Comparison of ENCODE assay signal across 2 cellular contexts in the genomic region with DNA sequence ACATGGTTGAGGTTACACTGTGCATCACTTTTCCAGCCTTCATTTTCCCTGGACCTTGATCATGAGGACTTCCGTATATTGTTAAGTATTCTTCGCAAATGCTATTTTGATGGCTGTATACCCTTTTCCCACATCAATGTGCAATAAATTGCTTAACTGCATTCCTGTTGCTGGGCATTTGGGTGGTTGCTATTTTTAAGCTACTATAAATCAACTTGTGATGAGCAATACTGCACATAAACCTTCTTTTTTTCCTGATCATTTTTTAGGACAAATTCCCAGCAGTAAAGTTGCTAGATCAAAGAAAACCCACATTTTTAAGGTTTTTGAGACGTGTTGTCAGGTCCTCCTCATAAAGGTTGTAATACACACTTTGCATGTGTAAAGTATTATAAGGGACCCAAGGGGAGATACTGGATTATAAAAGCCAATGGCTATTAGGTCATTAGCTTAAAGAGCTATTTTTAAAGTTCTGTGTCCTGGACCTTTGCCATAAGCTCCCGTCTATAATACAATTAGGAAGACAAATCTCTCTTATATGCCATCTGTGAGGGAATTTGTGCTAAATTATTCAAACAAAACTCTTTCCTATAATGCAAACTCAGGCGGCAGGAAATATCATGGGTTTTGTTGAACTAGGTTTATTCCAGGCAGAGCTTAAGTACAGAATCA.
TF ChIP-seq lines count a peak whose summit lies in the region.

No MANE protein-coding gene starts in this region.

TF ChIP-seq in SK-N-SH treated with all-trans-retinoic acid at 6 μM for 48 hours, 23 proteins besides CTCF, POLR2A, EP300 and RAD21 (continued from another document):
- TF ChIP-seq, protein P1, sequence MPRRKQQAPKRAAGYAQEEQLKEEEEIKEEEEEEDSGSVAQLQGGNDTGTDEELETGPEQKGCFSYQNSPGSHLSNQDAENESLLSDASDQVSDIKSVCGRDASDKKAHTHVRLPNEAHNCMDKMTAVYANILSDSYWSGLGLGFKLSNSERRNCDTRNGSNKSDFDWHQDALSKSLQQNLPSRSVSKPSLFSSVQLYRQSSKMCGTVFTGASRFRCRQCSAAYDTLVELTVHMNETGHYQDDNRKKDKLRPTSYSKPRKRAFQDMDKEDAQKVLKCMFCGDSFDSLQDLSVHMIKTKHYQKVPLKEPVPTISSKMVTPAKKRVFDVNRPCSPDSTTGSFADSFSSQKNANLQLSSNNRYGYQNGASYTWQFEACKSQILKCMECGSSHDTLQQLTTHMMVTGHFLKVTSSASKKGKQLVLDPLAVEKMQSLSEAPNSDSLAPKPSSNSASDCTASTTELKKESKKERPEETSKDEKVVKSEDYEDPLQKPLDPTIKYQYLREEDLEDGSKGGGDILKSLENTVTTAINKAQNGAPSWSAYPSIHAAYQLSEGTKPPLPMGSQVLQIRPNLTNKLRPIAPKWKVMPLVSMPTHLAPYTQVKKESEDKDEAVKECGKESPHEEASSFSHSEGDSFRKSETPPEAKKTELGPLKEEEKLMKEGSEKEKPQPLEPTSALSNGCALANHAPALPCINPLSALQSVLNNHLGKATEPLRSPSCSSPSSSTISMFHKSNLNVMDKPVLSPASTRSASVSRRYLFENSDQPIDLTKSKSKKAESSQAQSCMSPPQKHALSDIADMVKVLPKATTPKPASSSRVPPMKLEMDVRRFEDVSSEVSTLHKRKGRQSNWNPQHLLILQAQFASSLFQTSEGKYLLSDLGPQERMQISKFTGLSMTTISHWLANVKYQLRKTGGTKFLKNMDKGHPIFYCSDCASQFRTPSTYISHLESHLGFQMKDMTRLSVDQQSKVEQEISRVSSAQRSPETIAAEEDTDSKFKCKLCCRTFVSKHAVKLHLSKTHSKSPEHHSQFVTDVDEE (CRISPR knock-in tag; IDR thresholded peaks at IDR 0.05) = no peak
- TF ChIP-seq ARNTL (CRISPR knock-in tag; IDR thresholded peaks at IDR 0.05; ENCODE audit: borderline replicate concordance, low read depth) (no peak), ZC3H10 (CRISPR knock-in tag; IDR thresholded peaks at IDR 0.05) (no peak)

TF ChIP-seq in SK-N-SH, 30 proteins besides CTCF, POLR2A, EP300 and RAD21 (continued from another document):
- TF ChIP-seq, protein P2, sequence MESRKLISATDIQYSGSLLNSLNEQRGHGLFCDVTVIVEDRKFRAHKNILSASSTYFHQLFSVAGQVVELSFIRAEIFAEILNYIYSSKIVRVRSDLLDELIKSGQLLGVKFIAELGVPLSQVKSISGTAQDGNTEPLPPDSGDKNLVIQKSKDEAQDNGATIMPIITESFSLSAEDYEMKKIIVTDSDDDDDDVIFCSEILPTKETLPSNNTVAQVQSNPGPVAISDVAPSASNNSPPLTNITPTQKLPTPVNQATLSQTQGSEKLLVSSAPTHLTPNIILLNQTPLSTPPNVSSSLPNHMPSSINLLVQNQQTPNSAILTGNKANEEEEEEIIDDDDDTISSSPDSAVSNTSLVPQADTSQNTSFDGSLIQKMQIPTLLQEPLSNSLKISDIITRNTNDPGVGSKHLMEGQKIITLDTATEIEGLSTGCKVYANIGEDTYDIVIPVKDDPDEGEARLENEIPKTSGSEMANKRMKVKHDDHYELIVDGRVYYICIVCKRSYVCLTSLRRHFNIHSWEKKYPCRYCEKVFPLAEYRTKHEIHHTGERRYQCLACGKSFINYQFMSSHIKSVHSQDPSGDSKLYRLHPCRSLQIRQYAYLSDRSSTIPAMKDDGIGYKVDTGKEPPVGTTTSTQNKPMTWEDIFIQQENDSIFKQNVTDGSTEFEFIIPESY (IDR thresholded peaks at IDR 0.05; ENCODE audit: borderline replicate concordance, low read depth) = no peak
- TF ChIP-seq ELF1 (IDR thresholded peaks at IDR 0.05) (no peak), MEF2A (IDR thresholded peaks at IDR 0.05; ENCODE audit: borderline replicate concordance, low read depth) (no peak), IRF3 (IDR thresholded peaks at IDR 0.05; ENCODE audit: low read depth, low read length) (no peak), CHD2 (IDR thresholded peaks at IDR 0.05; ENCODE audit: low read length, partially characterized antibody) (no peak), TCF12 (IDR thresholded peaks at IDR 0.05) (no peak), RFX5 (IDR thresholded peaks at IDR 0.05; ENCODE audit: low read length) (no peak), POLR2AphosphoS5 (IDR thresholded peaks at IDR 0.05; ENCODE audit: low read depth, low read length) (no peak), RXRA (IDR thresholded peaks at IDR 0.05; ENCODE audit: borderline replicate concordance, low read depth) (no peak), GABPA (IDR thresholded peaks at IDR 0.05; ENCODE audit: low read depth) (no peak), PBX3 (IDR thresholded peaks at IDR 0.05) (no peak)
- TF ChIP-seq, protein P3, sequence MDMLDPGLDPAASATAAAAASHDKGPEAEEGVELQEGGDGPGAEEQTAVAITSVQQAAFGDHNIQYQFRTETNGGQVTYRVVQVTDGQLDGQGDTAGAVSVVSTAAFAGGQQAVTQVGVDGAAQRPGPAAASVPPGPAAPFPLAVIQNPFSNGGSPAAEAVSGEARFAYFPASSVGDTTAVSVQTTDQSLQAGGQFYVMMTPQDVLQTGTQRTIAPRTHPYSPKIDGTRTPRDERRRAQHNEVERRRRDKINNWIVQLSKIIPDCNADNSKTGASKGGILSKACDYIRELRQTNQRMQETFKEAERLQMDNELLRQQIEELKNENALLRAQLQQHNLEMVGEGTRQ (IDR thresholded peaks at IDR 0.05; ENCODE audit: borderline replicate concordance, low read depth, low read length) = no peak
